30 cellular contexts compared by ENCODE assay signal in the genomic region with DNA sequence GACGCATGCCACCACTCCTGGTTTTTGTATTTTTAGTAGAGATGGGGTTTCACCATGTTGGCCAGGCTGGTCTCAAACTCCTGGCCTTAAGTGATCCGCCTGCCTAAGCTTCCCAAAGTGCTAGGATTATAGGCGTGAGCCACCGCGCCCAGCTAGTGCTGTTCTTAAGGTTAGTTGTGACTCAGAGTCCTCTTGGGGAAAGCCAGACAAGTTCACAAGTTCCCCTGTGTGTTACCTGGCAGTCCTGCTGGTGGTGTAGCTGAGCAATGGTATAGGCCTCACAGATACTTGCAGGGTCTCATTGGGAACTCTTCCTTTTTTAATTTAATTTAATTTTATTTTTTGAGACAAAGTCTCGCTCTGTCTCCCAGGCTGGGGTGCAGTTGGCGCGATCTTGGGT. TPM values are rescaled to one million over a fixed set of nuclear protein-coding genes. Genes with fewer than 3 reads are reported as not detected.
"Had no signal": no experiment of that assay in that cellular context is flagged by ENCODE, and none has a peak within 500 bp of the region (broad histone marks: within the 10 kb centered on the region; RNA-seq: fewer than 3 reads in every experiment).

No MANE protein-coding gene starts in this region.

- DNase-seq: activated CD4-positive, alpha-beta T cell treated with anti-CD3 and anti-CD28 coated beads, Interleukin-2, amount 50 U/mL, for 4 hours; activated CD8-positive, alpha-beta memory T cell treated with anti-CD3 and anti-CD28 coated beads, Interleukin-2, amount 50 U/mL, for 48 hours; activated naive CD4-positive, alpha-beta T cell; activated T-cell treated with anti-CD3 and anti-CD28 coated beads, Interleukin-2, amount 50 U/mL, for 4 hours; amniotic stem cell; colonic mucosa; foreskin melanocyte; immature natural killer cell; lower lobe of right lung; naive thymus-derived CD4-positive, alpha-beta T cell; retina; spleen; stimulated activated CD4-positive, alpha-beta T cell treated with anti-CD3 and anti-CD28 coated beads, Interleukin-4, amount 100 ng/mL, for 1 hour; stimulated activated naive CD4-positive, alpha-beta T cell treated with Interleukin-2 at 50 U/mL for 16 hours; T1000 had no signal

- H3K27ac ChIP-seq: breast epithelium, colonic mucosa, lower lobe of right lung, spleen, thoracic aorta, vagina had no signal

- H3K36me3 ChIP-seq: breast epithelium, colonic mucosa, thoracic aorta had no signal

- H3K4me3 ChIP-seq: breast epithelium, colonic mucosa, lower lobe of right lung, spleen, thoracic aorta, vagina had no signal

- H3K9me3 Mint-ChIP-seq: activated T-cell treated with anti-CD3 and anti-CD28 coated beads, Interleukin-2, amount 50 U/mL, for 4 hours; activated T-helper 2 cell treated with anti-CD3 and anti-CD28 coated beads, Interferon-gamma antibody, Interleukin-2, Interleukin-4, amounts not matched to agents 10 μg/mL and 5 μg/mL and 100 μg/mL, durations not matched to agents 14 hours and 24 hours and 36 hours; immature natural killer cell; naive thymus-derived CD4-positive, alpha-beta T cell; neural crest cell; type B pancreatic cell; WTC11 had no signal

- H3K27me3 Mint-ChIP-seq: activated naive CD8-positive, alpha-beta T cell; naive thymus-derived CD4-positive, alpha-beta T cell; type B pancreatic cell had no signal

- H3K27ac Mint-ChIP-seq: activated naive CD8-positive, alpha-beta T cell; activated T-helper 2 cell treated with anti-CD3 and anti-CD28 coated beads, Interferon-gamma antibody, Interleukin-2, Interleukin-4, amounts not matched to agents 10 μg/mL and 5 μg/mL and 100 μg/mL, durations not matched to agents 14 hours and 24 hours and 36 hours; immature natural killer cell; naive thymus-derived CD4-positive, alpha-beta T cell; type B pancreatic cell; WTC11 had no signal

- H3K4me1 ChIP-seq: breast epithelium, colonic mucosa, vagina had no signal

- H3K4me3 Mint-ChIP-seq: activated naive CD8-positive, alpha-beta T cell; activated T-cell treated with anti-CD3 and anti-CD28 coated beads, Interleukin-2, amount 50 U/mL, for 4 hours; immature natural killer cell; naive thymus-derived CD4-positive, alpha-beta T cell; neural crest cell; type B pancreatic cell; WTC11 had no signal

- H3K27me3 ChIP-seq: breast epithelium, colonic mucosa, spleen, vagina had no signal

- H3K4me1 Mint-ChIP-seq: immature natural killer cell, WTC11 had no signal

- H3K9me3 ChIP-seq: breast epithelium, colonic mucosa, lower lobe of right lung, spleen, thoracic aorta, vagina had no signal

- ATAC-seq: activated T-cell treated with anti-CD3 and anti-CD28 coated beads, Interleukin-2, amount 50 U/mL, for 4 hours; left lobe of liver; lower lobe of right lung; naive thymus-derived CD4-positive, alpha-beta T cell; WTC11 had no signal

RNA-seq across cellular contexts. Expression of gene CFAP126, which starts 10.6 kb away (rescaled TPM):
- total RNA-seq: activated CD8-positive, alpha-beta memory T cell treated with anti-CD3 and anti-CD28 coated beads for 36 hours; activated T-cell treated with anti-CD3 and anti-CD28 coated beads, Interleukin-2, amount 50 U/mL, for 4 hours; activated T-helper 2 cell treated with anti-CD3 and anti-CD28 coated beads, Interferon-gamma antibody, Interleukin-2, Interleukin-4, amounts not matched to agents 10 μg/mL and 5 μg/mL and 100 μg/mL, durations not matched to agents 14 hours and 24 hours and 36 hours; colonic mucosa; epithelial cell of proximal tubule; fibroblast of lung; kidney epithelial cell; left lobe of liver; naive thymus-derived CD4-positive, alpha-beta T cell; neural crest cell; omental fat pad; posterior vena cava; spleen; thoracic aorta; vagina; WTC11 had no signal
- polyA plus RNA-seq: fibroblast of lung; immature natural killer cell; naive thymus-derived CD4-positive, alpha-beta T cell; spleen had no signal

RNA-seq across cellular contexts. Expression of gene MPZ, which starts 47.3 kb away (rescaled TPM):
- polyA plus RNA-seq: immature natural killer cell; naive thymus-derived CD4-positive, alpha-beta T cell had no signal
